Comparison of ENCODE assay signal across 17 cellular contexts in genomic region chr1:198444792-198445191, GRCh38.
DNase-seq lines count a peak whose midpoint lies in the region; ATAC-seq and TF ChIP-seq lines count a peak whose summit lies in the region.
"Had no signal": no experiment of that assay in that cellular context is flagged by ENCODE, and none has a peak within 500 bp of the region (broad histone marks: within the 10 kb centered on the region; RNA-seq: fewer than 3 reads in every experiment).

No MANE protein-coding gene starts in this region.

- no peaks in the 10 kb centered on the region for H3K4me1 ChIP-seq in mesenchymal stem cell (ENCODE audit: control insufficient read depth, insufficient read depth, low read depth, low read length)
- H3K4me1 ChIP-seq: colonic mucosa, esophagus muscularis mucosa, prostate gland had no signal

- 100% methylated on average over 1 of the region's 1 CpG for WGBS in mesenchymal stem cell

- H3K9ac ChIP-seq in mesenchymal stem cell (ENCODE audit: low read length): no peak overlapping the region

- no peak overlapping the region for H2BK120ac ChIP-seq in mesenchymal stem cell (ENCODE audit: low read depth, low read length)

- H2BK15ac ChIP-seq in mesenchymal stem cell (ENCODE audit: low read depth, poor library complexity, severe bottlenecking): no peak overlapping the region

- intact Hi-C loops in activated naive CD4-positive, alpha-beta T cell treated with anti-CD3 and anti-CD28 coated beads for 36 hours (cut with micrococcal nuclease): no loop called here

- no peak overlapping the region for H3K4me2 ChIP-seq in mesenchymal stem cell (ENCODE audit: low read length, poor library complexity, severe bottlenecking)

- H3K14ac ChIP-seq in mesenchymal stem cell (ENCODE audit: low read length in 2 of 2): no peak overlapping the region

- H3K4me1 Mint-ChIP-seq in activated naive CD4-positive, alpha-beta T cell treated with anti-CD3 and anti-CD28 coated beads for 36 hours (ENCODE audit: low read depth): no peaks in the 10 kb centered on the region

- H2BK5ac ChIP-seq in mesenchymal stem cell (ENCODE audit: low read depth, low read length, poor library complexity, severe bottlenecking): no peak overlapping the region

- no peak overlapping the region for H2AFZ ChIP-seq in mesenchymal stem cell (ENCODE audit: low read depth, low read length)

- H3K79me1 ChIP-seq in mesenchymal stem cell (replicated peaks; ENCODE audit: low read length, poor library complexity, severe bottlenecking): no peaks in the 10 kb centered on the region

- H3K9me3 ChIP-seq in mesenchymal stem cell (ENCODE audit: control insufficient read depth, low read length): no peaks in the 10 kb centered on the region
- H3K9me3 ChIP-seq: colonic mucosa, esophagus muscularis mucosa, prostate gland had no signal

- ATAC-seq in HG03571 (IDR thresholded peaks at IDR 0.05; ENCODE audit: unreplicated experiment): no peak
- ATAC-seq: left ventricle myocardium superior had no signal

- TF ChIP-seq CTCF in AG10803 (conservative IDR thresholded peaks at IDR 0.05; ENCODE audit: low read length): no peak

- no peak overlapping the region for H4K8ac ChIP-seq in mesenchymal stem cell (ENCODE audit: low read length)

- H3K4ac ChIP-seq in mesenchymal stem cell (ENCODE audit: low read depth in 1 of 2, low read length in 2 of 2): no peak overlapping the region

- no peaks in the 10 kb centered on the region for H3K27me3 ChIP-seq in mesenchymal stem cell (ENCODE audit: control insufficient read depth in 1 of 2, insufficient read depth in 1 of 2, low read length in 2 of 2)
- H3K27me3 ChIP-seq: colonic mucosa, esophagus muscularis mucosa had no signal

- no peak overlapping the region for H3K27ac Mint-ChIP-seq in activated naive CD4-positive, alpha-beta T cell treated with anti-CD3 and anti-CD28 coated beads for 36 hours

- H2AK5ac ChIP-seq in mesenchymal stem cell (ENCODE audit: low read length, severe bottlenecking): no peak overlapping the region

- H3K27me3 Mint-ChIP-seq in activated naive CD4-positive, alpha-beta T cell treated with anti-CD3 and anti-CD28 coated beads for 36 hours (ENCODE audit: low read depth): no peaks in the 10 kb centered on the region

- no peak overlapping the region for H2BK12ac ChIP-seq in mesenchymal stem cell (ENCODE audit: low read length in 2 of 2)

- no peaks in the 10 kb centered on the region for H3K9me3 Mint-ChIP-seq in activated naive CD4-positive, alpha-beta T cell treated with anti-CD3 and anti-CD28 coated beads for 36 hours

- H3K36me3 ChIP-seq in mesenchymal stem cell (ENCODE audit: control insufficient read depth in 1 of 2, insufficient read depth in 2 of 2, low read depth in 1 of 2, low read length in 2 of 2): no peaks in the 10 kb centered on the region
- H3K36me3 ChIP-seq: colonic mucosa, esophagus muscularis mucosa, prostate gland had no signal

- H3K27ac ChIP-seq in mesenchymal stem cell (ENCODE audit: low read length, poor library complexity, severe bottlenecking): no peak overlapping the region
- H3K27ac ChIP-seq: colonic mucosa, esophagus muscularis mucosa, prostate gland had no signal

- no peaks in the 10 kb centered on the region for H3K36me3 Mint-ChIP-seq in activated naive CD4-positive, alpha-beta T cell treated with anti-CD3 and anti-CD28 coated beads for 36 hours (ENCODE audit: low read depth)

- H3K23ac ChIP-seq in mesenchymal stem cell (ENCODE audit: low read length in 2 of 2): no peak overlapping the region

- CTCF ChIA-PET in activated naive CD4-positive, alpha-beta T cell treated with anti-CD3 and anti-CD28 coated beads for 36 hours (lab: Charles Lee): no interaction called here

- no peak overlapping the region for H3K18ac ChIP-seq in mesenchymal stem cell (ENCODE audit: low read depth in 1 of 2, low read length in 2 of 2)

- DNase-seq in AG10803 (ENCODE audit: low read depth) (peak; percentile 81), M059J (ENCODE audit: low read depth) (peak; percentile 42), dermis microvascular lymphatic vessel endothelial cell (ENCODE audit: low read depth in 2 of 2) (peak; percentile 91 to 94), mesenchymal stem cell (peak; percentile 9), NCI-H1694 treated with DMSO at 0.1 percent for 48 hours (lab: John Stamatoyannopoulos, UW) (no peak), DMS53 (lab: John Stamatoyannopoulos, UW) (no peak)
- no peak for DNase-seq in activated naive CD4-positive, alpha-beta T cell treated with anti-CD3 and anti-CD28 coated beads for 36 hours
- DNase-seq: activated CD4-positive, alpha-beta T cell treated with anti-CD3 and anti-CD28 coated beads, Interleukin-2, amount 50 U/mL, for 4 hours; colonic mucosa; DMS79; left ventricle myocardium superior; NCI-H1930; stimulated activated CD4-positive, alpha-beta T cell treated with anti-CD3 and anti-CD28 coated beads, Interleukin-15, amount 100 ng/mL, for 24 hours; SW 1271 had no signal

- H3K4me3 Mint-ChIP-seq in activated naive CD4-positive, alpha-beta T cell treated with anti-CD3 and anti-CD28 coated beads for 36 hours: no peak overlapping the region

- H3K4me3 ChIP-seq in AG10803 (ENCODE audit: low read length) (no peak overlapping the region), mesenchymal stem cell (ENCODE audit: insufficient read depth in 1 of 2, low read depth in 1 of 2, low read length in 2 of 2) (no peak overlapping the region)
- H3K4me3 ChIP-seq: colonic mucosa, esophagus muscularis mucosa, prostate gland had no signal

- no peak overlapping the region for H4K91ac ChIP-seq in mesenchymal stem cell (ENCODE audit: low read length)

Comparison
In these comparisons a context has a peak if more than half of its experiments do, and no peak if none do; other contexts are left out.
1. DNase-seq: peak in AG10803 (single experiment), M059J (single experiment), dermis microvascular lymphatic vessel endothelial cell (2 of 2) and mesenchymal stem cell (single experiment); none in NCI-H1694 treated with DMSO at 0.1 percent for 48 hours (single experiment), activated naive CD4-positive, alpha-beta T cell treated with anti-CD3 and anti-CD28 coated beads for 36 hours (single experiment) and DMS53 (single experiment).